Comparison of ENCODE assay signal across 17 cellular contexts in the genomic region with DNA sequence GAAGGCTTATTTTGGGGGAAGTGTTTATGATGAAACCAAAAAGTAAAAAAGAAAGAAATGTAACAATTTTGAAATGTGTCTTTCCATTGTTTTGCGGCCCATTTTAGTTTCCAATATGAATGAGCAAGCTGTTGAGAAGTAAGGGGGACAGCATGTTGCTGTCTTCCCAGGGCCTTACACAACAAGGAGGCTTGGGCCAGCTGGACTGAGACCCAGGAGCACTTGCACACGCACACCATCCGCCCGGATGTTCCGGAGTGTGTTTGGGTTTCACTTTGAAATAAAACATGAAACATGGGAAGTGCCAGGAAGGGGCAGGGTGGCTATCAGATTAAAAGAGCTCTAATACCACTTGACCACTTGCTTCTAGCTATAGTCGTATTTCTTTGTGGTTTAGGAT.
A peak's percentile ranks its signal among the peaks of the same experiment; 100 is the strongest.
DNase-seq lines count a peak whose midpoint lies in the region; ATAC-seq and TF ChIP-seq lines count a peak whose summit lies in the region.
"Had no signal": no experiment of that assay in that cellular context is flagged by ENCODE, and none has a peak within 500 bp of the region (broad histone marks: within the 10 kb centered on the region; RNA-seq: fewer than 3 reads in every experiment).

No MANE protein-coding gene starts in this region.

- no peaks in the 10 kb centered on the region for H3K9me3 ChIP-seq in right atrium auricular region
- no peaks in the 10 kb centered on the region for H3K9me3 ChIP-seq in gastrocnemius medialis
- H3K9me3 ChIP-seq: SK-N-SH had no signal

- H3K9me3 Mint-ChIP-seq in activated CD8-positive, alpha-beta T cell treated with anti-CD3 and anti-CD28 coated beads for 36 hours, result peaks cover 2% of the 10 kb centered on the region
- peaks cover 4% of the 10 kb centered on the region for H3K9me3 Mint-ChIP-seq in progenitor cell of endocrine pancreas (ENCODE audit: low read depth)

- H3K27ac Mint-ChIP-seq in activated CD8-positive, alpha-beta T cell treated with anti-CD3 and anti-CD28 coated beads for 36 hours, result no peak overlapping the region
- no peak overlapping the region for H3K27ac Mint-ChIP-seq in progenitor cell of endocrine pancreas
- H3K27ac Mint-ChIP-seq: naive B cell had no signal

- in situ Hi-C loops in gastrocnemius medialis (cut with MboI; ENCODE audit: low sequenced_read_pairs in 4 of 4), result no loop called here

- H3K4me3 ChIP-seq in coronary artery (peak overlapping the region; percentile 50), right atrium auricular region (no peak overlapping the region), gastrocnemius medialis (no peak overlapping the region)
- H3K4me3 ChIP-seq: hepatocyte had no signal

- DNase-seq in AG08395 (ENCODE audit: low spot score) (peak; percentile 46), coronary artery (ENCODE audit: low spot score) (peak; percentile 79), right atrium auricular region (ENCODE audit: low spot score) (peak; percentile 81), gastrocnemius medialis (peak; percentile 22 to 44), NCI-H524 (lab: John Stamatoyannopoulos, UW) (no peak), progenitor cell of endocrine pancreas (ENCODE audit: low spot score, unreplicated experiment) (no peak)
- no peak for DNase-seq in activated CD8-positive, alpha-beta T cell treated with anti-CD3 and anti-CD28 coated beads for 36 hours
- DNase-seq: activated CD4-positive, alpha-beta T cell treated with anti-CD3 and anti-CD28 coated beads, Interleukin-2, amount 50 U/mL, for 4 hours; activated T-cell treated with anti-CD3 and anti-CD28 coated beads, Interleukin-2, amount 50 U/mL, for 48 hours; cerebellar nuclear complex; naive B cell; NCI-H146; NCI-H446 treated with DMSO at 0.1 percent for 48 hours; SK-N-SH; stimulated activated CD4-positive, alpha-beta T cell treated with anti-CD3 and anti-CD28 coated beads, Interleukin-2, amount 100 ng/mL, for 24 hours had no signal

- H3K27ac ChIP-seq in coronary artery (peak overlapping the region; percentile 11 to 53), right atrium auricular region (peak overlapping the region in 1 of 2 donors; percentile 51), gastrocnemius medialis (peak overlapping the region; percentile 9 to 40 (median 24))
- H3K27ac ChIP-seq: hepatocyte had no signal

- no peaks in the 10 kb centered on the region for H3K36me3 Mint-ChIP-seq in activated CD8-positive, alpha-beta T cell treated with anti-CD3 and anti-CD28 coated beads for 36 hours (ENCODE audit: low read depth)
- peaks cover 7% of the 10 kb centered on the region for H3K36me3 Mint-ChIP-seq in progenitor cell of endocrine pancreas (ENCODE audit: insufficient read depth)
- H3K36me3 Mint-ChIP-seq: naive B cell had no signal

- no peak for TF ChIP-seq CTCF in coronary artery (IDR thresholded peaks at IDR 0.05)
- TF ChIP-seq CTCF in right atrium auricular region (IDR thresholded peaks at IDR 0.05), result no peak
- TF ChIP-seq CTCF in gastrocnemius medialis (IDR thresholded peaks at IDR 0.05 in 4 of 5, conservative IDR thresholded peaks at IDR 0.05 in 1 of 5), result no peak
- TF ChIP-seq CTCF in activated CD8-positive, alpha-beta T cell treated with anti-CD3 and anti-CD28 coated beads for 36 hours (IDR thresholded peaks at IDR 0.05), result no peak
- TF ChIP-seq CTCF in progenitor cell of endocrine pancreas (IDR thresholded peaks at IDR 0.05; ENCODE audit: unreplicated experiment), result no peak

- H3K27me3 Mint-ChIP-seq in activated CD8-positive, alpha-beta T cell treated with anti-CD3 and anti-CD28 coated beads for 36 hours, result no peaks in the 10 kb centered on the region
- no peaks in the 10 kb centered on the region for H3K27me3 Mint-ChIP-seq in progenitor cell of endocrine pancreas

- intact Hi-C loops in gastrocnemius medialis (cut with DNase I; ENCODE audit: low total_unique reads), result loop anchor here (2.0 kb wide), 1 partner anchor 143 kb away; no protein-coding TSS in a partner anchor
- intact Hi-C loops in activated CD8-positive, alpha-beta T cell treated with anti-CD3 and anti-CD28 coated beads for 36 hours (cut with micrococcal nuclease), result no loop called here

- H3K4me3 Mint-ChIP-seq in activated CD8-positive, alpha-beta T cell treated with anti-CD3 and anti-CD28 coated beads for 36 hours, result no peak overlapping the region
- H3K4me3 Mint-ChIP-seq in progenitor cell of endocrine pancreas (ENCODE audit: low read depth), result no peak overlapping the region
- H3K4me3 Mint-ChIP-seq: naive B cell had no signal

- H3K4me1 Mint-ChIP-seq in activated CD8-positive, alpha-beta T cell treated with anti-CD3 and anti-CD28 coated beads for 36 hours (ENCODE audit: low read depth), result no peaks in the 10 kb centered on the region
- peaks cover 20% of the 10 kb centered on the region for H3K4me1 Mint-ChIP-seq in progenitor cell of endocrine pancreas (ENCODE audit: low read depth)
- H3K4me1 Mint-ChIP-seq: naive B cell had no signal

- TF ChIP-seq POLR2A in gastrocnemius medialis (IDR thresholded peaks at IDR 0.05), result no peak

- POLR2A ChIA-PET in activated CD8-positive, alpha-beta T cell treated with anti-CD3 and anti-CD28 coated beads for 36 hours (lab: Charles Lee), result no interaction called here

- ATAC-seq in gastrocnemius medialis (peak in 1 of 2 donors; percentile 58), GM18858 (IDR thresholded peaks at IDR 0.05; ENCODE audit: unreplicated experiment) (no peak)
- no peak for ATAC-seq in activated CD8-positive, alpha-beta T cell treated with anti-CD3 and anti-CD28 coated beads for 36 hours

- CTCF ChIA-PET in activated CD8-positive, alpha-beta T cell treated with anti-CD3 and anti-CD28 coated beads for 36 hours (lab: Charles Lee), result no interaction called here

- H3K36me3 ChIP-seq in right atrium auricular region (no peaks in the 10 kb centered on the region), gastrocnemius medialis (no peaks in the 10 kb centered on the region)

- peaks cover 0 to 3% of the 10 kb centered on the region in 2 donors for H3K27me3 ChIP-seq in right atrium auricular region
- no peaks in the 10 kb centered on the region for H3K27me3 ChIP-seq in gastrocnemius medialis
- H3K27me3 ChIP-seq: hepatocyte had no signal

- H3K4me1 ChIP-seq in right atrium auricular region (peaks cover 0 to 7% of the 10 kb centered on the region in 2 donors), gastrocnemius medialis (no peaks in the 10 kb centered on the region)

Comparison
In these comparisons a context has a peak if more than half of its experiments do, and no peak if none do; other contexts are left out.
1. DNase-seq: peak in AG08395 (single experiment), coronary artery (single experiment), right atrium auricular region (single experiment) and gastrocnemius medialis (2 of 2); none in NCI-H524 (0 of 2), activated CD8-positive, alpha-beta T cell treated with anti-CD3 and anti-CD28 coated beads for 36 hours (single experiment) and progenitor cell of endocrine pancreas (single experiment).